In the genomic region with DNA sequence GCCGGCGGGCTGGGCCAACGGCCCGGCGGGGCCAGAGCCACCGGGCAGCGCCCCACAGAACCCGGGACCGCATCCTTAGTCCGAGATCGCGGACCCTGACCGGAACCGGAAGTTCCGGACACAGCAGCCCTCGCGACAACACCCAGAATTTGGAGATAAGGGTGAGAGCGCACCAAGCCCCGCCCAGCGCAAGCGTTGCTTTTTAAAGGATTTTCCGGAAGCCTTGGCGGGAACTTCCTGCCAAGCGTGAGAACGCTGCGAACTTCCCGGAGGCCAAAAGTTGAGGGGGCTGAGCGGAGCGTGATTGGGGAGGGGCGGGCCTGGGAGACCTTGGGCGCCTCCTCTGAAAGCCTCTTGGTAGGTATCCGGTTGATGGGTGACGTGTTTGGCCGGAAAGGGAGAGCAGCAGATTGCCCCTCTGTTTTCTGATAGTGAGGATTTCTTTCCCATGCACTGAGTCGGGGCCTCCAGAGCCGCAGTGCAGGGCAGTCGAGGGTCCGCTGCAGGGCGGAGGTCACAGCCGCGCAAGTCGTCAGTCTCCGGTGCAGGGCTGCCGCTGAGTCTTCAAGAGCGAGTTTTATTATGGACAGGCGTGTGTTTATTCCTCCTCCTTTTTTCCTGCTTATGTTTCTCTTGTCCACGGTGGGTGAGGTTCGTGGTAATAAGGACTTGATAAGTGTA, we compare ENCODE assay signal across 8 cellular contexts. TPM values are rescaled to one million over a fixed set of nuclear protein-coding genes. Genes with fewer than 3 reads are reported as not detected.
DNase-seq lines count a peak whose midpoint lies in the region; ATAC-seq and TF ChIP-seq lines count a peak whose summit lies in the region.

Gene MTRF1L, minus strand, starts transcription at position 97 of the 681 bp plus-strand sequence. Its CDS starts 24 bp downstream, at position 73.

- peak within 1 kb of the TSS; percentile 33 for H4K5ac ChIP-seq in IMR-90 (ENCODE audit: low read depth, low read length)

- H3K23ac ChIP-seq in IMR-90 (ENCODE audit: low read depth, low read length): peak within 1 kb of the TSS; percentile 79

- peak within 1 kb of the TSS; percentile 76 for H3K27ac ChIP-seq in IMR-90 (ENCODE audit: insufficient read depth, low read length)
- H3K27ac ChIP-seq in PC-3 (ENCODE audit: low read length): peak within 1 kb of the TSS; percentile 81
- H3K27ac ChIP-seq in epithelial cell of prostate: peak within 1 kb of the TSS; percentile 71

- H4K20me1 ChIP-seq in IMR-90 (ENCODE audit: insufficient read depth, low read length) (peaks cover 19% of the 10 kb centered on the region; the same call in 1 of the 2 replicates), PC-3 (ENCODE audit: low read length) (0 out of 2 replicates have a peak, but pooled peaks cover 7% of the 10 kb centered on the region)

- H3K79me1 ChIP-seq in IMR-90 (ENCODE audit: low read depth in 1 of 2, low read length in 2 of 2): peaks cover 3 to 10% of the 10 kb centered on the region in 2 experiments; a peak in 2 of 4 replicates

- H2BK120ac ChIP-seq in IMR-90 (ENCODE audit: low read depth, low read length): 0 out of 2 replicates have a peak within 1 kb of the TSS, but pooled peaks have one; percentile 9

- POLR2A ChIA-PET in IMR-90 (lab: Charles Lee; ENCODE audit: unreplicated experiment) (no interaction called here), PC-3 (lab: Charles Lee; ENCODE audit: unreplicated experiment) (interaction anchor here (0.5 kb wide), 1 partner anchor 743 kb away, joined by 5 read pairs; no protein-coding TSS in a partner anchor)

- peak within 1 kb of the TSS; percentile 62 for H2BK5ac ChIP-seq in IMR-90 (ENCODE audit: low read depth, low read length, poor library complexity, severe bottlenecking)

- no peak for TF ChIP-seq RAD21 in IMR-90 (IDR thresholded peaks at IDR 0.05; ENCODE audit: low read length)

- ATAC-seq in GM21528 (IDR thresholded peaks at IDR 0.05; ENCODE audit: low FRiP score, unreplicated experiment): peak; percentile 97
- ATAC-seq in IMR-90 (ENCODE audit: low read depth): peak; percentile 95
- peak; percentile 90 for ATAC-seq in PC-3
- ATAC-seq in mucosa of descending colon: peak; percentile 99

- DNase-seq in DMS 273 treated with DMSO at 0.1 percent for 48 hours (lab: John Stamatoyannopoulos, UW) (peak; percentile 94), IMR-90 (peak; percentile 97), PC-3 (peak; percentile 95), activated T-cell treated with anti-CD3 and anti-CD28 coated beads for 48 hours (ENCODE audit: low read depth) (peak; percentile 87), epithelial cell of prostate (ENCODE audit: low read depth, low spot score) (peak; percentile 68), mucosa of descending colon (peak; percentile 94 to 96 (median 96))
- peak; percentile 85 for DNase-seq in stimulated activated CD8-positive, alpha-beta memory T cell treated with anti-CD3 and anti-CD28 coated beads, Interleukin-4, amount 100 ng/mL, for 24 hours (ENCODE audit: low read depth)

- CTCF ChIA-PET in IMR-90 (lab: Yijun Ruan, JAX): no interaction called here
- CTCF ChIA-PET in PC-3 (lab: Charles Lee): no interaction called here

- H3K4ac ChIP-seq in IMR-90 (ENCODE audit: low read depth, low read length): peak within 1 kb of the TSS; percentile 47

- no peaks in the 10 kb centered on the region for H3F3A ChIP-seq in PC-3 (ENCODE audit: low read length, unreplicated experiment)

- H3K27me3 ChIP-seq in IMR-90 (ENCODE audit: control insufficient read depth, insufficient read depth, low read length): no peaks in the 10 kb centered on the region
- no peaks in the 10 kb centered on the region for H3K27me3 ChIP-seq in PC-3 (ENCODE audit: low read length)

- H3K9me1 ChIP-seq in IMR-90 (ENCODE audit: insufficient read depth, low read length): no peaks in the 10 kb centered on the region

- H2AFZ ChIP-seq in IMR-90 (replicated peaks; ENCODE audit: low read length, poor library complexity) (peak within 1 kb of the TSS; percentile 90), PC-3 (ENCODE audit: low read length) (peak within 1 kb of the TSS; percentile 93)

- H3K4me1 ChIP-seq in IMR-90 (ENCODE audit: control insufficient read depth, insufficient read depth, low read length) (peaks cover 3% of the 10 kb centered on the region; the same call in 1 of the 2 replicates), PC-3 (ENCODE audit: insufficient read depth, low read length) (peaks cover 17% of the 10 kb centered on the region), mucosa of descending colon (ENCODE audit: low read depth) (peaks cover 23% of the 10 kb centered on the region)

- WGBS in IMR-90 (ENCODE audit: extremely low coverage in 2 of 2, insufficient read length in 1 of 2), 2 experiments: 0% methylated on average over 10 of the region's 48 CpGs; no CpG with 5 or more reads in 1 of the 2 experiments

- TF ChIP-seq CTCF in IMR-90 (conservative IDR thresholded peaks at IDR 0.05; ENCODE audit: low read depth, low read length) (no peak), PC-3 (conservative IDR thresholded peaks at IDR 0.05; ENCODE audit: low read depth, low read length) (no peak), mucosa of descending colon (IDR thresholded peaks at IDR 0.05) (no peak)

- H2BK15ac ChIP-seq in IMR-90 (ENCODE audit: low read depth, low read length): no peak within 1 kb of the TSS

- peak within 1 kb of the TSS; percentile 41 to 79 for H4K8ac ChIP-seq in IMR-90 (ENCODE audit: low read depth in 2 of 2, low read length in 2 of 2)

- H3K9me2 ChIP-seq in PC-3 (replicated peaks; ENCODE audit: low read length): no peaks in the 10 kb centered on the region

- dilution Hi-C loops in IMR-90 (cut with HindIII; ENCODE audit: low sequenced_read_pairs, unreplicated experiment): no loop called here

- H3K79me2 ChIP-seq in PC-3 (ENCODE audit: low read length): peaks cover 56% of the 10 kb centered on the region

- H3K9me3 ChIP-seq in IMR-90 (ENCODE audit: control insufficient read depth, insufficient read depth, low read length) (no peaks in the 10 kb centered on the region), PC-3 (ENCODE audit: low read length) (no peaks in the 10 kb centered on the region), mucosa of descending colon (no peaks in the 10 kb centered on the region)

- H3K14ac ChIP-seq in IMR-90 (replicated peaks; ENCODE audit: low read depth, low read length): peak within 1 kb of the TSS; percentile 47

- peak within 1 kb of the TSS; percentile 92 for H3K9ac ChIP-seq in IMR-90 (ENCODE audit: low read depth, low read length)
- H3K9ac ChIP-seq in PC-3 (ENCODE audit: low read length): peak within 1 kb of the TSS; percentile 89

- no peak within 1 kb of the TSS for H2BK20ac ChIP-seq in IMR-90 (ENCODE audit: low read depth, low read length)

- in situ Hi-C loops in IMR-90 (cut with MboI; ENCODE audit: low sequenced_read_pairs): no loop called here

- peak within 1 kb of the TSS; percentile 2; the same call in 1 of the 2 replicates for H2AK5ac ChIP-seq in IMR-90 (ENCODE audit: low read depth, low read length)

- H2AK9ac ChIP-seq in IMR-90 (replicated peaks; ENCODE audit: low read depth, low read length, poor library complexity): peak within 1 kb of the TSS; percentile 87

- H3K18ac ChIP-seq in IMR-90 (ENCODE audit: low read depth, low read length): peak within 1 kb of the TSS; percentile 10

- H4K91ac ChIP-seq in IMR-90 (ENCODE audit: insufficient read depth, low read depth, low read length): peak within 1 kb of the TSS; percentile 61

- H3K36me3 ChIP-seq in IMR-90 (ENCODE audit: control insufficient read depth, insufficient read depth, low read length): no peaks in the 10 kb centered on the region
- peaks cover 9% of the 10 kb centered on the region for H3K36me3 ChIP-seq in PC-3 (ENCODE audit: low read depth, low read length)
- H3K36me3 ChIP-seq in mucosa of descending colon (ENCODE audit: low read depth): no peaks in the 10 kb centered on the region

- H3K4me3 ChIP-seq in IMR-90 (ENCODE audit: insufficient read depth, low read depth, low read length) (peak within 1 kb of the TSS; percentile 79), PC-3 (ENCODE audit: low read length) (peak within 1 kb of the TSS; percentile 100), mucosa of descending colon (peak within 1 kb of the TSS; percentile 69)

- BruUV-seq in IMR-90 (replicated peaks; lab: Mats Ljungman, UMichigan) (no TSS peak), PC-3 (replicated peaks; lab: Mats Ljungman, UMichigan) (TSS peak; percentile 81)

- intact Hi-C loops in IMR-90 (cut with micrococcal nuclease): no loop called here
- intact Hi-C loops in PC-3 (cut with micrococcal nuclease): loop anchor here (1.0 to 2.0 kb wide), 3 partner anchors 20 to 28 kb away; partner anchors contain the start of gene FBXO5
- intact Hi-C loops in mucosa of descending colon (cut with DNase I, micrococcal nuclease): no loop called here

- peak; percentile 80 for TF ChIP-seq POLR2A in IMR-90 (IDR thresholded peaks at IDR 0.05; ENCODE audit: low read depth, low read length)

- peak within 1 kb of the TSS; percentile 63 for H3K56ac ChIP-seq in IMR-90 (ENCODE audit: extremely low read depth, insufficient read depth, low read length)

- H3K4me2 ChIP-seq in IMR-90 (ENCODE audit: low read depth, low read length) (peak within 1 kb of the TSS; percentile 98), PC-3 (ENCODE audit: low read length) (peak within 1 kb of the TSS; percentile 95)

TF ChIP-seq in IMR-90, 13 proteins besides CTCF, POLR2A, EP300 and RAD21 (continues in another document):
- no peak for TF ChIP-seq MAFK (IDR thresholded peaks at IDR 0.05; ENCODE audit: low read depth, low read length)
- TF ChIP-seq, protein P1, sequence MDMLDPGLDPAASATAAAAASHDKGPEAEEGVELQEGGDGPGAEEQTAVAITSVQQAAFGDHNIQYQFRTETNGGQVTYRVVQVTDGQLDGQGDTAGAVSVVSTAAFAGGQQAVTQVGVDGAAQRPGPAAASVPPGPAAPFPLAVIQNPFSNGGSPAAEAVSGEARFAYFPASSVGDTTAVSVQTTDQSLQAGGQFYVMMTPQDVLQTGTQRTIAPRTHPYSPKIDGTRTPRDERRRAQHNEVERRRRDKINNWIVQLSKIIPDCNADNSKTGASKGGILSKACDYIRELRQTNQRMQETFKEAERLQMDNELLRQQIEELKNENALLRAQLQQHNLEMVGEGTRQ (IDR thresholded peaks at IDR 0.05; ENCODE audit: low read depth, low read length): no peak
- no peak for TF ChIP-seq CHD1 (IDR thresholded peaks at IDR 0.05; ENCODE audit: low read depth, low read length)
- TF ChIP-seq MXI1 (IDR thresholded peaks at IDR 0.05; ENCODE audit: borderline replicate concordance, low read depth, low read length): 0 out of 2 replicates have a peak, but pooled peaks have one; percentile 10

RNA-seq across cellular contexts. Expression of gene MTRF1L, which starts in this region (rescaled TPM):
- total RNA-seq in IMR-90 (2012; rRNA removed) (11.1 and 20.6 TPM in 2 replicates), PC-3 (2014; rRNA removed) (12.7 and 19.1 TPM in 2 replicates), mucosa of descending colon (10 to 100 TPM; 21.8 to 30.7 (median 22.2) TPM)
- 6.9 and 8.1 TPM in 2 replicates for polyA plus RNA-seq in IMR-90 (2012; rRNA removed)
- polyA plus RNA-seq in IMR-90 (2012; cell fraction: cytosol; rRNA removed): 2.1 TPM in 2 replicates
- polyA plus RNA-seq in IMR-90 (2012; cell fraction: nucleus; rRNA removed; ENCODE audit: low replicate concordance): 2.0 and 13.9 TPM in 2 replicates

Comparison
In these comparisons a context has a peak if more than half of its experiments do, and no peak if none do; other contexts are left out.
1. Peak in every context shown above with its lines: DNase-seq, ATAC-seq, H3K4me3 ChIP-seq and H3K27ac ChIP-seq.